In the genomic region with DNA sequence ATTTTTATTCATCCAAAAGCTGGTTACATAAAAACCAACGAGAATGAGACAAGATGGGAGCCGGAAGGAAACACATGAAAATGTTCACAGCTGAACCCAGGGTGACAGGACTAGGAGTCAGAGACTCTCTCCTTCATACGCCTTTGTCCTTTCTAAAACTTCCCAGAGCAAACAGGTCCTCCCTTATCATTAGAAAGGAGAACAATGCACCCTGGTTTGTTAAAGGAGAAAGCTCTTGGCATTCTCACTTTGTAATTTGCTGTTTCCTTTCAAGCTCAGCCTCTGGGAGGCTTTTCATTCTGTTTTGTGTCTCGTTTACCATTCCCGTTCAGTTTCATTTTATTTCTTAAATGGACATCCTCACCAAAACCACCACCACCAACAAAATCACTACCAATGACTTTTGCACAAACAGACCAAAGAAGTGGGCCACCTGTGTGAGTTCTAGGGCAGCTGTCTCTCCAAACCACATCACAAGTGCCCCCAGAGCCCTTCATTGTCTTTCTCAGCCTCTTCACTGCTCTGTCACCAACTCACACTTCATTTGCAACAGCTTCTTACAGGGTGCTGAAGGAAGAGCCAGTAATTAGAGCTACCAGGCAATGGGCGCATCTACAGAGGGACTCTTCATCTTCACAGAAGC, we compare ENCODE assay signal across 1 cellular context.
TF ChIP-seq lines count a peak whose summit lies in the region.

No MANE protein-coding gene starts in this region.

TF ChIP-seq in GM23338, 12 proteins besides CTCF, POLR2A, EP300 and RAD21 (continued from another document):
- TF ChIP-seq ZNF462 (CRISPR knock-in tag; IDR thresholded peaks at IDR 0.05) = no peak
- no peak for TF ChIP-seq JUNB (IDR thresholded peaks at IDR 0.05; ENCODE audit: unreplicated experiment)
- no peak for TF ChIP-seq STAT1 (IDR thresholded peaks at IDR 0.05; ENCODE audit: unreplicated experiment)
- no peak for TF ChIP-seq EZH2phosphoT487 (IDR thresholded peaks at IDR 0.05; ENCODE audit: unreplicated experiment)
- TF ChIP-seq ZNF331 (CRISPR knock-in tag; IDR thresholded peaks at IDR 0.05; ENCODE audit: low read depth) = no peak
- no peak for TF ChIP-seq EZH2 (IDR thresholded peaks at IDR 0.05; ENCODE audit: low read depth, unreplicated experiment)
- TF ChIP-seq, protein P1, sequence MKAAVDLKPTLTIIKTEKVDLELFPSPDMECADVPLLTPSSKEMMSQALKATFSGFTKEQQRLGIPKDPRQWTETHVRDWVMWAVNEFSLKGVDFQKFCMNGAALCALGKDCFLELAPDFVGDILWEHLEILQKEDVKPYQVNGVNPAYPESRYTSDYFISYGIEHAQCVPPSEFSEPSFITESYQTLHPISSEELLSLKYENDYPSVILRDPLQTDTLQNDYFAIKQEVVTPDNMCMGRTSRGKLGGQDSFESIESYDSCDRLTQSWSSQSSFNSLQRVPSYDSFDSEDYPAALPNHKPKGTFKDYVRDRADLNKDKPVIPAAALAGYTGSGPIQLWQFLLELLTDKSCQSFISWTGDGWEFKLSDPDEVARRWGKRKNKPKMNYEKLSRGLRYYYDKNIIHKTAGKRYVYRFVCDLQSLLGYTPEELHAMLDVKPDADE (IDR thresholded peaks at IDR 0.05) = no peak
- no peak for TF ChIP-seq ZNF114 (CRISPR knock-in tag; IDR thresholded peaks at IDR 0.05)
- no peak for TF ChIP-seq POLR2AphosphoS5 (IDR thresholded peaks at IDR 0.05; ENCODE audit: low read depth)
- TF ChIP-seq, protein P2, sequence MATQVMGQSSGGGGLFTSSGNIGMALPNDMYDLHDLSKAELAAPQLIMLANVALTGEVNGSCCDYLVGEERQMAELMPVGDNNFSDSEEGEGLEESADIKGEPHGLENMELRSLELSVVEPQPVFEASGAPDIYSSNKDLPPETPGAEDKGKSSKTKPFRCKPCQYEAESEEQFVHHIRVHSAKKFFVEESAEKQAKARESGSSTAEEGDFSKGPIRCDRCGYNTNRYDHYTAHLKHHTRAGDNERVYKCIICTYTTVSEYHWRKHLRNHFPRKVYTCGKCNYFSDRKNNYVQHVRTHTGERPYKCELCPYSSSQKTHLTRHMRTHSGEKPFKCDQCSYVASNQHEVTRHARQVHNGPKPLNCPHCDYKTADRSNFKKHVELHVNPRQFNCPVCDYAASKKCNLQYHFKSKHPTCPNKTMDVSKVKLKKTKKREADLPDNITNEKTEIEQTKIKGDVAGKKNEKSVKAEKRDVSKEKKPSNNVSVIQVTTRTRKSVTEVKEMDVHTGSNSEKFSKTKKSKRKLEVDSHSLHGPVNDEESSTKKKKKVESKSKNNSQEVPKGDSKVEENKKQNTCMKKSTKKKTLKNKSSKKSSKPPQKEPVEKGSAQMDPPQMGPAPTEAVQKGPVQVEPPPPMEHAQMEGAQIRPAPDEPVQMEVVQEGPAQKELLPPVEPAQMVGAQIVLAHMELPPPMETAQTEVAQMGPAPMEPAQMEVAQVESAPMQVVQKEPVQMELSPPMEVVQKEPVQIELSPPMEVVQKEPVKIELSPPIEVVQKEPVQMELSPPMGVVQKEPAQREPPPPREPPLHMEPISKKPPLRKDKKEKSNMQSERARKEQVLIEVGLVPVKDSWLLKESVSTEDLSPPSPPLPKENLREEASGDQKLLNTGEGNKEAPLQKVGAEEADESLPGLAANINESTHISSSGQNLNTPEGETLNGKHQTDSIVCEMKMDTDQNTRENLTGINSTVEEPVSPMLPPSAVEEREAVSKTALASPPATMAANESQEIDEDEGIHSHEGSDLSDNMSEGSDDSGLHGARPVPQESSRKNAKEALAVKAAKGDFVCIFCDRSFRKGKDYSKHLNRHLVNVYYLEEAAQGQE (IDR thresholded peaks at IDR 0.05; ENCODE audit: unreplicated experiment) = no peak
- TF ChIP-seq CREB1 (CRISPR knock-in tag; IDR thresholded peaks at IDR 0.05; ENCODE audit: low read depth) = no peak
